ENCODE assay signal across 8 cellular contexts in the genomic region with DNA sequence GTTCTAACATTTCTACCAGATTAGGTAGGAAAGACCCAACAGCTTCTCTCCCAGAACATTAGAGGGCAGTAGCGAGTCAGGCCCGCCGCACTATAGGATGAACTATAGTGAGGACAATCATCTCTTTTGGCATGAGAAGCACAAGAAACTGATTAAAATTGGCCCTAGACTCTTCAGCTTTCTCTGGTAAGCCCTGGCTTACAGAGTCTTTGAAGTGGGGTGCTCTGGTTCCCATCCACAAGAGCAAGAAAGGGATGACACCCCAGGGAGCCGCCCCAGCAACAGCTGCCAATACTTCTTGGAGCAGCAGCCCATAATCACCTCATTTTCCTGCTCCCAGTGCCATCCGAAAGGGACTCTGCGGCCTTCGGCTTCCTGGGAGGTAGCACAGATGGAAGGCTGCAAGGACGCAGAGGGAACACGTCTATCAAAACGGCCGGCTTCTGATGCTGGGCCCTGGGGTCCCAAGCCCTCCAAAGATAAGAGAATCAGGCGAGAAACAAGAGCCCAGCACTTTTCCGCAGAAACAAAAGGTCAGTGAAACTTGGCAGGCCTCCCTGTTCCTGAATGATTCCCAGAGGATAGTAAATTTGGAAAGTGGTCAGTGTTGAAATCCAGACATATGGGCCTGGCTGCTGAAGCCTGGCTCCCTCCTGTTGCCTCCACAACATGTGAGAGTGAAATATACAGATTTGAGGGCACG.
A peak's percentile ranks its signal among the peaks of the same experiment; 100 is the strongest.
DNase-seq lines count a peak whose midpoint lies in the region; ATAC-seq and TF ChIP-seq lines count a peak whose summit lies in the region.

No MANE protein-coding gene starts in this region.

- peak overlapping the region; percentile 37 to 72 (median 54) for H3K27ac ChIP-seq in Peyer's patch

- no peaks in the 10 kb centered on the region for H3K9me3 Mint-ChIP-seq in Calu3 (ENCODE audit: low read depth, unreplicated experiment)

- peak; percentile 13 for DNase-seq in Calu3
- DNase-seq in HFF-Myc (ENCODE audit: extremely low read depth, low read depth) = no peak
- DNase-seq in Peyer's patch = peak in 1 of 3 donors; percentile 63
- peak; percentile 69 to 92 for DNase-seq in cardiac fibroblast (ENCODE audit: low read depth in 2 of 2)
- DNase-seq in kidney tubule cell (ENCODE audit: low spot score) = peak; percentile 54
- DNase-seq in stimulated activated CD4-positive, alpha-beta T cell treated with anti-CD3 and anti-CD28 coated beads, Interleukin-4, amount 100 ng/mL, for 1 hour = peak; percentile 23
- no peak for DNase-seq in NCI-H2107 treated with DMSO at 0.1 percent for 48 hours (lab: John Stamatoyannopoulos, UW; ENCODE audit: unreplicated experiment)

- H3K4me1 Mint-ChIP-seq in Calu3 (ENCODE audit: low read depth, unreplicated experiment) = no peaks in the 10 kb centered on the region

- ATAC-seq in HG03097 (IDR thresholded peaks at IDR 0.05; ENCODE audit: low FRiP score, unreplicated experiment) = no peak

- no peak overlapping the region for H3K4me3 Mint-ChIP-seq in Calu3 (ENCODE audit: low read depth, unreplicated experiment)

- peaks cover 9% of the 10 kb centered on the region for H3K27me3 Mint-ChIP-seq in Calu3 (ENCODE audit: unreplicated experiment)

- TF ChIP-seq CTCF in Calu3 (IDR thresholded peaks at IDR 0.05; ENCODE audit: unreplicated experiment) (peak; percentile 67), HFF-Myc (IDR thresholded peaks at IDR 0.05; ENCODE audit: low read depth, low read length, missing control alignments) (peak; percentile 96), Peyer's patch (IDR thresholded peaks at IDR 0.05) (peak in 5 of 6 experiments; percentile 28 to 81 (median 73)), cardiac fibroblast (IDR thresholded peaks at IDR 0.05; ENCODE audit: low read depth, low read length) (peak; percentile 95)

- no peak for TF ChIP-seq POLR2A in Peyer's patch (IDR thresholded peaks at IDR 0.05)

- no peak overlapping the region for H3K27ac Mint-ChIP-seq in Calu3 (ENCODE audit: unreplicated experiment)

- no peaks in the 10 kb centered on the region for H3K27me3 ChIP-seq in Peyer's patch

- no peaks in the 10 kb centered on the region for H3K36me3 ChIP-seq in Peyer's patch

- no TSS peak for BruUV-seq in Calu3 (replicated peaks; lab: Mats Ljungman, UMichigan)

- no peaks in the 10 kb centered on the region for H3K36me3 Mint-ChIP-seq in Calu3 (ENCODE audit: insufficient read depth, unreplicated experiment)

- no peaks in the 10 kb centered on the region for H3K9me3 ChIP-seq in Peyer's patch

- intact Hi-C loops in Calu3 (cut with micrococcal nuclease; ENCODE audit: unreplicated experiment) = loop anchor here (1.0 kb wide), 1 partner anchor 85 kb away; no protein-coding TSS in a partner anchor

- no peak overlapping the region for H3K4me3 ChIP-seq in HFF-Myc (replicated peaks; ENCODE audit: low read depth, low read length)
- H3K4me3 ChIP-seq in Peyer's patch = peak overlapping the region in 1 of 4 donors; percentile 11
- no peak overlapping the region for H3K4me3 ChIP-seq in cardiac fibroblast (replicated peaks in 1 of 2; ENCODE audit: low read depth in 2 of 2, low read length in 2 of 2)

- H3K4me1 ChIP-seq in Peyer's patch = peaks cover 0 to 6% (median 0%) of the 10 kb centered on the region in 4 donors

- CTCF ChIA-PET in Calu3 (lab: Charles Lee) = interaction anchor here (1.9 kb wide), 1 partner anchor 85 kb away, joined by 19 read pairs; no protein-coding TSS in a partner anchor

Comparison
In these comparisons a context has a peak if more than half of its experiments do, and no peak if none do; other contexts are left out.
1. DNase-seq: peak in Calu3 (single experiment), cardiac fibroblast (2 of 2), kidney tubule cell (single experiment) and stimulated activated CD4-positive, alpha-beta T cell treated with anti-CD3 and anti-CD28 coated beads, Interleukin-4, amount 100 ng/mL, for 1 hour (single experiment); none in HFF-Myc (single experiment) and NCI-H2107 treated with DMSO at 0.1 percent for 48 hours (single experiment).
2. Peak in every context shown above with its lines, with median percentiles within 50 percentile points of each other: CTCF ChIP-seq.